Comparison of ENCODE assay signal across 8 cellular contexts in genomic region chr10:91163709-91164474, GRCh38. TPM values are rescaled to one million over a fixed set of nuclear protein-coding genes. Genes with fewer than 3 reads are reported as not detected.
DNase-seq lines count a peak whose midpoint lies in the region; ATAC-seq and TF ChIP-seq lines count a peak whose summit lies in the region.

No MANE protein-coding gene starts in this region.

- TF ChIP-seq POLR2A in right lobe of liver (IDR thresholded peaks at IDR 0.05) = peak; percentile 58

- peaks cover 0 to 6% (median 0%) of the 10 kb centered on the region in 4 donors for H3K4me1 ChIP-seq in right lobe of liver

- peak; percentile 18 for DNase-seq in COR-L47 (lab: John Stamatoyannopoulos, UW)
- no peak for DNase-seq in LNCaP clone FGC (ENCODE audit: low read depth)
- DNase-seq in activated CD4-positive, alpha-beta T cell treated with anti-CD3 and anti-CD28 coated beads, Interleukin-2, amount 50 U/mL, for 48 hours = peak; percentile 72 to 78
- peak; percentile 74 for DNase-seq in dermis blood vessel endothelial cell
- DNase-seq in right lobe of liver = peak; percentile 70 to 84 (median 72)
- DNase-seq in stimulated activated CD4-positive, alpha-beta T cell treated with anti-CD3 and anti-CD28 coated beads, Interleukin-4, amount 100 ng/mL, for 4 hours = peak; percentile 65 to 81
- no peak for DNase-seq in NCI-H524 treated with DMSO at 0.1 percent for 48 hours (lab: John Stamatoyannopoulos, UW)

- H3K4me3 ChIP-seq in LNCaP clone FGC (ENCODE audit: low read depth, low read length) (peak overlapping the region; percentile 53), right lobe of liver (peak overlapping the region; percentile 91 to 96 (median 96))

- 22% methylated on average over 8 of the region's 60 CpGs for WGBS in right lobe of liver (ENCODE audit: insufficient coverage, low coverage, low lambda C conversion rate, missing lambda C conversion rate)

- peak; percentile 22 for ATAC-seq in GM21737 (IDR thresholded peaks at IDR 0.05; ENCODE audit: unreplicated experiment)
- ATAC-seq in right lobe of liver = peak; percentile 56 to 83 (median 60)

- intact Hi-C loops in right lobe of liver (cut with DNase I) = loop anchor here in 1 of 2 donors (10.0 kb wide), 1 partner anchor 61 kb away; the partner anchor contains the start of gene PCGF5

- H3K36me3 ChIP-seq in right lobe of liver = no peaks in the 10 kb centered on the region

- peak overlapping the region; percentile 94 to 97 (median 94) for H3K27ac ChIP-seq in right lobe of liver

- no peaks in the 10 kb centered on the region for H3K27me3 ChIP-seq in right lobe of liver

- TF ChIP-seq CTCF in LNCaP clone FGC (IDR thresholded peaks at IDR 0.05; ENCODE audit: control insufficient read depth, extremely low read depth, insufficient read depth) = no peak
- TF ChIP-seq CTCF in right lobe of liver (IDR thresholded peaks at IDR 0.05) = peak in 1 of 4 donors; percentile 9

- no peaks in the 10 kb centered on the region for H3K9me3 ChIP-seq in right lobe of liver

RNA-seq across cellular contexts. Expression of gene PCGF5, which starts 56.6 kb away (rescaled TPM):
- total RNA-seq in dermis blood vessel endothelial cell = 41.2 and 45.6 TPM in 2 replicates
- total RNA-seq in right lobe of liver = 10 to 100 TPM; 25.6 to 30.9 (median 30.0) TPM

Comparison
In these comparisons a context has a peak if more than half of its experiments do, and no peak if none do; other contexts are left out.
1. DNase-seq: peak in COR-L47 (single experiment), activated CD4-positive, alpha-beta T cell treated with anti-CD3 and anti-CD28 coated beads, Interleukin-2, amount 50 U/mL, for 48 hours (2 of 2), dermis blood vessel endothelial cell (single experiment), right lobe of liver (3 of 3) and stimulated activated CD4-positive, alpha-beta T cell treated with anti-CD3 and anti-CD28 coated beads, Interleukin-4, amount 100 ng/mL, for 4 hours (2 of 2); none in LNCaP clone FGC (single experiment) and NCI-H524 treated with DMSO at 0.1 percent for 48 hours (single experiment).